In the genomic region with DNA sequence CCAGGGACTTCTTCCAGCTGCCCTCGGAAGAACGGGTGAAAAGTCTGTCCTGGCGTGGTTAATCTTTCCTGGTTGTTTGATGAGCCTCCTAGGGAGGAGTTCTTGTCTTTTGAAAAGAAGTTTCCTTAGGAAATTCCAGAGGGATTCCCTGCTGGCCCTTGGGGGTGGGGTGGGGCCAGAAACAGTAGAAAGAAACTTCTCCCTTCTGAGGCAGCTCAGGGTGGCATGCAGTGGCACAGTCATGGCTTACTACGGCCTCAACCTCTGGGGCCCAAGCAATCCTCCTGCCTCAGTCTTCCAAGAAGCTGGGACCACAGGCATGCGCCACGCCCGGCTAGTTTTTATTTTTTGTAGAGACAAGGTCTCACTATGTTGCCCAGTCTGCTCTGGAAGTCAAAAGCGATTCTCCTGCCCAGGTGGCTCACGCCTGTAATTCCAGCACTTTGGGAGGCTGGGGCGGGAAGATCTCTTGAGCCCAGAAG, we compare ENCODE assay signal across 2 cellular contexts.
TF ChIP-seq lines count a peak whose summit lies in the region.

No MANE protein-coding gene starts in this region.

TF ChIP-seq in SK-N-SH, 30 proteins besides CTCF, POLR2A, EP300 and RAD21 (continued from another document):
- TF ChIP-seq, protein P1, sequence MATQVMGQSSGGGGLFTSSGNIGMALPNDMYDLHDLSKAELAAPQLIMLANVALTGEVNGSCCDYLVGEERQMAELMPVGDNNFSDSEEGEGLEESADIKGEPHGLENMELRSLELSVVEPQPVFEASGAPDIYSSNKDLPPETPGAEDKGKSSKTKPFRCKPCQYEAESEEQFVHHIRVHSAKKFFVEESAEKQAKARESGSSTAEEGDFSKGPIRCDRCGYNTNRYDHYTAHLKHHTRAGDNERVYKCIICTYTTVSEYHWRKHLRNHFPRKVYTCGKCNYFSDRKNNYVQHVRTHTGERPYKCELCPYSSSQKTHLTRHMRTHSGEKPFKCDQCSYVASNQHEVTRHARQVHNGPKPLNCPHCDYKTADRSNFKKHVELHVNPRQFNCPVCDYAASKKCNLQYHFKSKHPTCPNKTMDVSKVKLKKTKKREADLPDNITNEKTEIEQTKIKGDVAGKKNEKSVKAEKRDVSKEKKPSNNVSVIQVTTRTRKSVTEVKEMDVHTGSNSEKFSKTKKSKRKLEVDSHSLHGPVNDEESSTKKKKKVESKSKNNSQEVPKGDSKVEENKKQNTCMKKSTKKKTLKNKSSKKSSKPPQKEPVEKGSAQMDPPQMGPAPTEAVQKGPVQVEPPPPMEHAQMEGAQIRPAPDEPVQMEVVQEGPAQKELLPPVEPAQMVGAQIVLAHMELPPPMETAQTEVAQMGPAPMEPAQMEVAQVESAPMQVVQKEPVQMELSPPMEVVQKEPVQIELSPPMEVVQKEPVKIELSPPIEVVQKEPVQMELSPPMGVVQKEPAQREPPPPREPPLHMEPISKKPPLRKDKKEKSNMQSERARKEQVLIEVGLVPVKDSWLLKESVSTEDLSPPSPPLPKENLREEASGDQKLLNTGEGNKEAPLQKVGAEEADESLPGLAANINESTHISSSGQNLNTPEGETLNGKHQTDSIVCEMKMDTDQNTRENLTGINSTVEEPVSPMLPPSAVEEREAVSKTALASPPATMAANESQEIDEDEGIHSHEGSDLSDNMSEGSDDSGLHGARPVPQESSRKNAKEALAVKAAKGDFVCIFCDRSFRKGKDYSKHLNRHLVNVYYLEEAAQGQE (IDR thresholded peaks at IDR 0.05; ENCODE audit: low read depth, low read length), result no peak
- TF ChIP-seq, protein P2, sequence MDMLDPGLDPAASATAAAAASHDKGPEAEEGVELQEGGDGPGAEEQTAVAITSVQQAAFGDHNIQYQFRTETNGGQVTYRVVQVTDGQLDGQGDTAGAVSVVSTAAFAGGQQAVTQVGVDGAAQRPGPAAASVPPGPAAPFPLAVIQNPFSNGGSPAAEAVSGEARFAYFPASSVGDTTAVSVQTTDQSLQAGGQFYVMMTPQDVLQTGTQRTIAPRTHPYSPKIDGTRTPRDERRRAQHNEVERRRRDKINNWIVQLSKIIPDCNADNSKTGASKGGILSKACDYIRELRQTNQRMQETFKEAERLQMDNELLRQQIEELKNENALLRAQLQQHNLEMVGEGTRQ (IDR thresholded peaks at IDR 0.05; ENCODE audit: borderline replicate concordance, low read depth, low read length), result no peak
- TF ChIP-seq FOXM1 (IDR thresholded peaks at IDR 0.05; ENCODE audit: low read depth) (no peak), YY1 (IDR thresholded peaks at IDR 0.05; ENCODE audit: low read depth) (no peak), SMC3 (IDR thresholded peaks at IDR 0.05; ENCODE audit: low read depth, low read length) (no peak), EZH2phosphoT487 (IDR thresholded peaks at IDR 0.05; ENCODE audit: borderline replicate concordance, low read depth) (no peak), RFX5 (IDR thresholded peaks at IDR 0.05; ENCODE audit: low read length) (no peak), ELF1 (IDR thresholded peaks at IDR 0.05) (no peak), FOXJ3 (CRISPR knock-in tag; IDR thresholded peaks at IDR 0.05) (no peak), GABPA (IDR thresholded peaks at IDR 0.05; ENCODE audit: low read depth) (no peak), MXI1 (IDR thresholded peaks at IDR 0.05; ENCODE audit: low read depth, low read length) (no peak), MEF2A (IDR thresholded peaks at IDR 0.05; ENCODE audit: borderline replicate concordance, low read depth) (no peak), RCOR1 (IDR thresholded peaks at IDR 0.05; ENCODE audit: low read length) (no peak), GATA2 (CRISPR knock-in tag; IDR thresholded peaks at IDR 0.05) (no peak), JUND (IDR thresholded peaks at IDR 0.05) (no peak), TEAD4 (IDR thresholded peaks at IDR 0.05; ENCODE audit: borderline replicate concordance, insufficient read depth) (no peak), FOSL2 (IDR thresholded peaks at IDR 0.05; ENCODE audit: borderline replicate concordance, low read depth) (no peak)
- TF ChIP-seq, protein P3, sequence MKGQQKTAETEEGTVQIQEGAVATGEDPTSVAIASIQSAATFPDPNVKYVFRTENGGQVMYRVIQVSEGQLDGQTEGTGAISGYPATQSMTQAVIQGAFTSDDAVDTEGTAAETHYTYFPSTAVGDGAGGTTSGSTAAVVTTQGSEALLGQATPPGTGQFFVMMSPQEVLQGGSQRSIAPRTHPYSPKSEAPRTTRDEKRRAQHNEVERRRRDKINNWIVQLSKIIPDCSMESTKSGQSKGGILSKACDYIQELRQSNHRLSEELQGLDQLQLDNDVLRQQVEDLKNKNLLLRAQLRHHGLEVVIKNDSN (IDR thresholded peaks at IDR 0.05; ENCODE audit: borderline replicate concordance, low read depth), result no peak
- TF ChIP-seq, protein P4, sequence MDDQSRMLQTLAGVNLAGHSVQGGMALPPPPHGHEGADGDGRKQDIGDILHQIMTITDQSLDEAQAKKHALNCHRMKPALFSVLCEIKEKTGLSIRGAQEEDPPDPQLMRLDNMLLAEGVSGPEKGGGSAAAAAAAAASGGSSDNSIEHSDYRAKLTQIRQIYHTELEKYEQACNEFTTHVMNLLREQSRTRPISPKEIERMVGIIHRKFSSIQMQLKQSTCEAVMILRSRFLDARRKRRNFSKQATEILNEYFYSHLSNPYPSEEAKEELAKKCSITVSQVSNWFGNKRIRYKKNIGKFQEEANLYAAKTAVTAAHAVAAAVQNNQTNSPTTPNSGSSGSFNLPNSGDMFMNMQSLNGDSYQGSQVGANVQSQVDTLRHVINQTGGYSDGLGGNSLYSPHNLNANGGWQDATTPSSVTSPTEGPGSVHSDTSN (IDR thresholded peaks at IDR 0.05), result no peak

TF ChIP-seq in SK-N-SH treated with all-trans-retinoic acid at 6 μM for 48 hours, 23 proteins besides CTCF, POLR2A, EP300 and RAD21 (continued from another document):
- TF ChIP-seq ESRRG (CRISPR knock-in tag; IDR thresholded peaks at IDR 0.05), result no peak
- no peak for TF ChIP-seq TOX (CRISPR knock-in tag; IDR thresholded peaks at IDR 0.05; ENCODE audit: borderline replicate concordance)
- no peak for TF ChIP-seq RARB (CRISPR knock-in tag; IDR thresholded peaks at IDR 0.05)
- TF ChIP-seq, protein P5, sequence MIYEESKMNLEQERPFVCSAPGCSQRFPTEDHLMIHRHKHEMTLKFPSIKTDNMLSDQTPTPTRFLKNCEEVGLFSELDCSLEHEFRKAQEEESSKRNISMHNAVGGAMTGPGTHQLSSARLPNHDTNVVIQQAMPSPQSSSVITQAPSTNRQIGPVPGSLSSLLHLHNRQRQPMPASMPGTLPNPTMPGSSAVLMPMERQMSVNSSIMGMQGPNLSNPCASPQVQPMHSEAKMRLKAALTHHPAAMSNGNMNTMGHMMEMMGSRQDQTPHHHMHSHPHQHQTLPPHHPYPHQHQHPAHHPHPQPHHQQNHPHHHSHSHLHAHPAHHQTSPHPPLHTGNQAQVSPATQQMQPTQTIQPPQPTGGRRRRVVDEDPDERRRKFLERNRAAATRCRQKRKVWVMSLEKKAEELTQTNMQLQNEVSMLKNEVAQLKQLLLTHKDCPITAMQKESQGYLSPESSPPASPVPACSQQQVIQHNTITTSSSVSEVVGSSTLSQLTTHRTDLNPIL (CRISPR knock-in tag; IDR thresholded peaks at IDR 0.05; ENCODE audit: low read depth), result no peak
- TF ChIP-seq BACH2 (CRISPR knock-in tag; IDR thresholded peaks at IDR 0.05; ENCODE audit: borderline replicate concordance), result no peak
- no peak for TF ChIP-seq ZFP3 (CRISPR knock-in tag; IDR thresholded peaks at IDR 0.05)
- TF ChIP-seq ARNTL (CRISPR knock-in tag; IDR thresholded peaks at IDR 0.05; ENCODE audit: borderline replicate concordance, low read depth), result no peak
- TF ChIP-seq, protein P6, sequence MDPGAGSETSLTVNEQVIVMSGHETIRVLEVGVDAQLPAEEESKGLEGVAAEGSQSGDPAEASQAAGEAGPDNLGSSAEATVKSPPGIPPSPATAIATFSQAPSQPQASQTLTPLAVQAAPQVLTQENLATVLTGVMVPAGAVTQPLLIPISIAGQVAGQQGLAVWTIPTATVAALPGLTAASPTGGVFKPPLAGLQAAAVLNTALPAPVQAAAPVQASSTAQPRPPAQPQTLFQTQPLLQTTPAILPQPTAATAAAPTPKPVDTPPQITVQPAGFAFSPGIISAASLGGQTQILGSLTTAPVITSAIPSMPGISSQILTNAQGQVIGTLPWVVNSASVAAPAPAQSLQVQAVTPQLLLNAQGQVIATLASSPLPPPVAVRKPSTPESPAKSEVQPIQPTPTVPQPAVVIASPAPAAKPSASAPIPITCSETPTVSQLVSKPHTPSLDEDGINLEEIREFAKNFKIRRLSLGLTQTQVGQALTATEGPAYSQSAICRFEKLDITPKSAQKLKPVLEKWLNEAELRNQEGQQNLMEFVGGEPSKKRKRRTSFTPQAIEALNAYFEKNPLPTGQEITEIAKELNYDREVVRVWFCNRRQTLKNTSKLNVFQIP (CRISPR knock-in tag; IDR thresholded peaks at IDR 0.05; ENCODE audit: borderline replicate concordance, low read depth), result no peak
- no peak for TF ChIP-seq ZNF565 (CRISPR knock-in tag; conservative IDR thresholded peaks at IDR 0.05; ENCODE audit: low read depth)
- no peak for TF ChIP-seq GLIS3 (CRISPR knock-in tag; IDR thresholded peaks at IDR 0.05)
- no peak for TF ChIP-seq ZC3H10 (CRISPR knock-in tag; IDR thresholded peaks at IDR 0.05)
- TF ChIP-seq, protein P7, sequence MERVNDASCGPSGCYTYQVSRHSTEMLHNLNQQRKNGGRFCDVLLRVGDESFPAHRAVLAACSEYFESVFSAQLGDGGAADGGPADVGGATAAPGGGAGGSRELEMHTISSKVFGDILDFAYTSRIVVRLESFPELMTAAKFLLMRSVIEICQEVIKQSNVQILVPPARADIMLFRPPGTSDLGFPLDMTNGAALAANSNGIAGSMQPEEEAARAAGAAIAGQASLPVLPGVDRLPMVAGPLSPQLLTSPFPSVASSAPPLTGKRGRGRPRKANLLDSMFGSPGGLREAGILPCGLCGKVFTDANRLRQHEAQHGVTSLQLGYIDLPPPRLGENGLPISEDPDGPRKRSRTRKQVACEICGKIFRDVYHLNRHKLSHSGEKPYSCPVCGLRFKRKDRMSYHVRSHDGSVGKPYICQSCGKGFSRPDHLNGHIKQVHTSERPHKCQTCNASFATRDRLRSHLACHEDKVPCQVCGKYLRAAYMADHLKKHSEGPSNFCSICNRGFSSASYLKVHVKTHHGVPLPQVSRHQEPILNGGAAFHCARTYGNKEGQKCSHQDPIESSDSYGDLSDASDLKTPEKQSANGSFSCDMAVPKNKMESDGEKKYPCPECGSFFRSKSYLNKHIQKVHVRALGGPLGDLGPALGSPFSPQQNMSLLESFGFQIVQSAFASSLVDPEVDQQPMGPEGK (CRISPR knock-in tag; IDR thresholded peaks at IDR 0.05; ENCODE audit: borderline replicate concordance), result no peak
